10 cellular contexts compared by ENCODE assay signal in the genomic region with DNA sequence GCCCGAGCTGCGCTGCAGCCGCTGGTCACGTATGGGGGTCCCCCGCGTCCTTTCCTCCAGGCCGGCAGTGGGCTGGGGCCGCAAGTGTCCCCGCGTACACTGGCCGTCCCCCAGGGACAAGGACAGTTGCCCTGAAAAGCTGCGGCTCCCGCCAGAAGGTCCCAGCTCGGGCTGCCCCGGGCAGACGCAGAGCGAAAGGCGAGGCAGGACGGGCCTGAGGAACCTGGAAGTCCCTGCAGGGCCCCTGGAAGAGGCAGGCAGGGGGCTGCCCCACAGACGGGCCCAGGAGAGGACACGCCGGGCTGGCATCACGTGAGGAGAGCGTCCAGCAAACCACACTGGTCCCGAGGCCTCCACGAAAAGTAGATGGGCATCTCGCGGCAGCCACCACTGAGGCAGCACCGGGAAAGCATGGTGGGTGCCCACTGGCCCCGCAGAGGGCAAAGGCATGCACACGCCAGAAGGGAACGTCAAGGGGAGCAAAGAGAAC. TPM values are rescaled to one million over a fixed set of nuclear protein-coding genes. Genes with fewer than 3 reads are reported as not detected.
DNase-seq lines count a peak whose midpoint lies in the region; ATAC-seq and TF ChIP-seq lines count a peak whose summit lies in the region.
"Had no signal": no experiment of that assay in that cellular context is flagged by ENCODE, and none has a peak within 500 bp of the region (broad histone marks: within the 10 kb centered on the region; RNA-seq: fewer than 3 reads in every experiment).

No MANE protein-coding gene starts in this region.

- no peaks in the 10 kb centered on the region for H3K36me3 Mint-ChIP-seq in CD4-positive, alpha-beta memory T cell
- H3K36me3 Mint-ChIP-seq in progenitor cell of endocrine pancreas (ENCODE audit: insufficient read depth) (no peaks in the 10 kb centered on the region), HFFc6 (ENCODE audit: low read depth) (no peaks in the 10 kb centered on the region)
- H3K36me3 Mint-ChIP-seq: memory B cell had no signal

- peak overlapping the region in 1 of 7 donors; percentile 59 for H3K27ac Mint-ChIP-seq in CD4-positive, alpha-beta memory T cell
- H3K27ac Mint-ChIP-seq in progenitor cell of endocrine pancreas = no peak overlapping the region
- no peak overlapping the region for H3K27ac Mint-ChIP-seq in HFFc6
- H3K27ac Mint-ChIP-seq: effector memory CD8-positive, alpha-beta T cell; memory B cell had no signal

- H3K4me1 ChIP-seq in CD4-positive, alpha-beta memory T cell (ENCODE audit: insufficient read depth, low read length) = peaks cover 28% of the 10 kb centered on the region
- H3K4me1 ChIP-seq in Peyer's patch (peaks cover 0 to 53% (median 7%) of the 10 kb centered on the region in 4 donors), left ventricle myocardium inferior (peaks cover 58% of the 10 kb centered on the region)

- peak overlapping the region in 6 of 8 donors; percentile 40 to 76 (median 64) for H3K4me3 Mint-ChIP-seq in CD4-positive, alpha-beta memory T cell
- no peak overlapping the region for H3K4me3 Mint-ChIP-seq in progenitor cell of endocrine pancreas (ENCODE audit: low read depth)
- no peak overlapping the region for H3K4me3 Mint-ChIP-seq in HFFc6

- no peak for ATAC-seq in HG02571 (IDR thresholded peaks at IDR 0.05; ENCODE audit: unreplicated experiment)
- ATAC-seq in HG03135 (IDR thresholded peaks at IDR 0.05; ENCODE audit: unreplicated experiment) = no peak

- no peak for TF ChIP-seq POLR2A in Peyer's patch (IDR thresholded peaks at IDR 0.05)

- H3K27ac ChIP-seq in CD4-positive, alpha-beta memory T cell (ENCODE audit: low read depth, low read length) = no peak overlapping the region
- peak overlapping the region in 2 of 4 donors; percentile 61 to 66 for H3K27ac ChIP-seq in Peyer's patch
- H3K27ac ChIP-seq in left ventricle myocardium inferior (replicated peaks) = peak overlapping the region; percentile 86

- TF ChIP-seq CTCF in Peyer's patch (IDR thresholded peaks at IDR 0.05) = no peak
- TF ChIP-seq CTCF in left ventricle myocardium inferior (IDR thresholded peaks at IDR 0.05; ENCODE audit: borderline replicate concordance) = no peak
- TF ChIP-seq CTCF in progenitor cell of endocrine pancreas (IDR thresholded peaks at IDR 0.05; ENCODE audit: unreplicated experiment) = no peak
- TF ChIP-seq CTCF in HFFc6 (IDR thresholded peaks at IDR 0.05) = no peak

- no peak overlapping the region for H3K4me3 ChIP-seq in CD4-positive, alpha-beta memory T cell (ENCODE audit: low read length in 2 of 2)
- peak overlapping the region; percentile 17 to 60 (median 50) for H3K4me3 ChIP-seq in Peyer's patch
- H3K4me3 ChIP-seq in left ventricle myocardium inferior = peak overlapping the region; percentile 76

- peaks cover 18 to 36% of the 10 kb centered on the region in 2 donors for H3K27me3 Mint-ChIP-seq in CD4-positive, alpha-beta memory T cell
- peaks cover 52% of the 10 kb centered on the region for H3K27me3 Mint-ChIP-seq in progenitor cell of endocrine pancreas
- peaks cover 49% of the 10 kb centered on the region for H3K27me3 Mint-ChIP-seq in HFFc6 (ENCODE audit: insufficient read depth)

- DNase-seq in CD4-positive, alpha-beta memory T cell = no peak
- DNase-seq in Peyer's patch (peak; percentile 9 to 44 (median 41)), left ventricle myocardium inferior (peak; percentile 16), progenitor cell of endocrine pancreas (ENCODE audit: low spot score, unreplicated experiment) (peak; percentile 12), HFFc6 (no peak), mucosa of gallbladder (ENCODE audit: low spot score) (no peak)
- DNase-seq: effector memory CD8-positive, alpha-beta T cell had no signal

- peaks cover 10 to 45% (median 29%) of the 10 kb centered on the region in 4 donors for H3K4me1 Mint-ChIP-seq in CD4-positive, alpha-beta memory T cell
- H3K4me1 Mint-ChIP-seq in progenitor cell of endocrine pancreas (ENCODE audit: low read depth) (peaks cover 12% of the 10 kb centered on the region), HFFc6 (ENCODE audit: low read depth) (no peaks in the 10 kb centered on the region)

- CTCF ChIA-PET in CD4-positive, alpha-beta memory T cell (lab: Charles Lee; ENCODE audit: partially characterized antibody) = interaction anchor here (0.7 to 4.4 kb wide), 2 partner anchors 84 to 136 kb away, joined by 3 to 17 read pairs; no protein-coding TSS in a partner anchor

- no peaks in the 10 kb centered on the region for H3K9me3 Mint-ChIP-seq in CD4-positive, alpha-beta memory T cell
- H3K9me3 Mint-ChIP-seq in progenitor cell of endocrine pancreas (ENCODE audit: low read depth) (no peaks in the 10 kb centered on the region), HFFc6 (no peaks in the 10 kb centered on the region)
- H3K9me3 Mint-ChIP-seq: effector memory CD8-positive, alpha-beta T cell; memory B cell had no signal

- no peaks in the 10 kb centered on the region for H3K9me3 ChIP-seq in CD4-positive, alpha-beta memory T cell (ENCODE audit: control insufficient read depth in 1 of 2, low read length in 2 of 2)
- no peaks in the 10 kb centered on the region for H3K9me3 ChIP-seq in Peyer's patch
- no peaks in the 10 kb centered on the region for H3K9me3 ChIP-seq in left ventricle myocardium inferior (replicated peaks)

- intact Hi-C loops in CD4-positive, alpha-beta memory T cell (cut with micrococcal nuclease) = loop anchor here (2.0 to 10.0 kb wide), 3 partner anchors 135 to 639 kb away; no protein-coding TSS in a partner anchor
- intact Hi-C loops in left ventricle myocardium inferior (cut with micrococcal nuclease) = no loop called here

- POLR2A ChIA-PET in CD4-positive, alpha-beta memory T cell (lab: Charles Lee; ENCODE audit: partially characterized antibody) = interaction anchor here (0.9 kb wide), 1 partner anchor 135 kb away, joined by 3 read pairs; no protein-coding TSS in a partner anchor

- peaks cover 22% of the 10 kb centered on the region for H3K27me3 ChIP-seq in CD4-positive, alpha-beta memory T cell (ENCODE audit: insufficient read depth, low read length)
- H3K27me3 ChIP-seq in Peyer's patch (peaks cover 0 to 12% of the 10 kb centered on the region in 2 donors), left ventricle myocardium inferior (ENCODE audit: low read depth) (peaks cover 18% of the 10 kb centered on the region)

- H3K36me3 ChIP-seq in CD4-positive, alpha-beta memory T cell (ENCODE audit: insufficient read depth, low read length) = no peaks in the 10 kb centered on the region
- H3K36me3 ChIP-seq in Peyer's patch (no peaks in the 10 kb centered on the region), left ventricle myocardium inferior (no peaks in the 10 kb centered on the region)

RNA-seq across cellular contexts. Expression of a gene that starts 3.2 kb away (rescaled TPM):
- not detected for total RNA-seq in CD4-positive, alpha-beta memory T cell
- not detected for polyA plus RNA-seq in CD4-positive, alpha-beta memory T cell
- total RNA-seq in Peyer's patch = 1 to 10 TPM; 1.9 to 9.9 (median 3.5) TPM
- total RNA-seq in left ventricle myocardium inferior = 3.7 TPM
- 23.9 and 28.3 TPM in 2 replicates for total RNA-seq in progenitor cell of endocrine pancreas
- not detected for total RNA-seq in HFFc6 (2021; fragmentation: NEBNext Ultra II Directional; extraction: Animal tissue kit (Norgen Biotek cat#: 25700))
- total RNA-seq in mucosa of gallbladder = 7.6 TPM

Comparison
In these comparisons a context has a peak if more than half of its experiments do, and no peak if none do; other contexts are left out.
1. DNase-seq: peak in Peyer's patch (3 of 3), left ventricle myocardium inferior (single experiment) and progenitor cell of endocrine pancreas (single experiment); none in CD4-positive, alpha-beta memory T cell (0 of 5), HFFc6 (single experiment) and mucosa of gallbladder (single experiment).
2. H3K4me3 ChIP-seq: peak in Peyer's patch (4 of 4) and left ventricle myocardium inferior (single experiment); none in CD4-positive, alpha-beta memory T cell (0 of 2).
3. H3K4me3 Mint-ChIP-seq: peak in CD4-positive, alpha-beta memory T cell (6 of 8); none in progenitor cell of endocrine pancreas (single experiment) and HFFc6 (single experiment).